ENCODE assay signal across 8 cellular contexts in the genomic region with DNA sequence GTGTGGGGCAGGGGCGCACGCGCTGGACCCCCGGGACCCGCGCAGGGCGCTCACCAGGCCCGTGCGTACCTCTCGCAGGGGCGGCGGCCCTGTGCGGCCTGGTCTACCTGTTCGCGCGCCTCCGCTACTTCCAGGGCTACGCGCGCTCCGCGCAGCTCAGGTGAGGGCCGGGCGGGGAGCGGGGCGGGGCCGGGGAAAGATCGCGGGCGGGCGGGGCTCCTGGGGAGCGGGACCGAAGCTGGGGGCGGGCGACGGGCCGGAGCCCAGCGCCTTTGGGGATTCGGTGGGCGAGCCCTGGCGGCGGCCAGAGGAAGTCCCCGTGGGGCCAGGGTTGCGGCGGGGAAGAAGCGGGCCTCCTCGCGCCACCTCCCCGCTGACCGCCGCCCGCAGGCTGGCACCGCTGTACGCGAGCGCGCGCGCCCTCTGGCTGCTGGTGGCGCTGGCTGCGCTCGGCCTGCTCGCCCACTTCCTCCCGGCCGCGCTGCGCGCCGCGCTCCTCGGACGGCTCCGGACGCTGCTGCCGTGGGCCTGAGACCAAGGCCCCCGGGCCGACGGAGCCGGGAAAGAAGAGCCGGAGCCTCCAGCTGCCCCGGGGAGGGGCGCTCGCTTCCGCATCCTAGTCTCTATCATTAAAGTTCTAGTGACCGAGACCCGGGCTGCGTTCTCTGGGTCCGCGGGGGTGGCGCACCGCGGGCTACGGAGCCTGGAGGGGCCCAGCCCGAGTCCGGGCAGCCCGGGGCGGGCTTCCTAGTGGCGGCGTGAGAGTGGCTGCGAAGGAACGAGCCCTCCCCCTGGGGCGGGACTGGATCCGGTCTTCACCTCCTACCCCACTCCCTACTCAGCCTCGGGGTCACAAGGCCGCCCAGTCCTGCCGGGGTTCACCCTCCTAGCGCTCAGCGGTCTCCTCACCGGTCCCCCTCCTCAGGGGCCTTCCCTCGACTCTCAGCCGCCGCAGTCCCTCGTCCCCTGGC. TPM values are rescaled to one million over a fixed set of nuclear protein-coding genes. Genes with fewer than 3 reads are reported as not detected.
DNase-seq lines count a peak whose midpoint lies in the region; ATAC-seq and TF ChIP-seq lines count a peak whose summit lies in the region.

No MANE protein-coding gene starts in this region.

- peak overlapping the region; percentile 26 for H3K4me3 ChIP-seq in mucosa of descending colon

- TF ChIP-seq CTCF in mucosa of descending colon (IDR thresholded peaks at IDR 0.05), result peak; percentile 87

- peaks cover 46% of the 10 kb centered on the region for H3K4me1 Mint-ChIP-seq in stimulated activated naive CD8-positive, alpha-beta T cell treated with anti-CD3 and anti-CD28 coated beads, Interleukin-15, amount 100 ng/mL, for 72 hours

- intact Hi-C loops in mucosa of descending colon (cut with DNase I, micrococcal nuclease), result no loop called here

- H3K4me1 ChIP-seq in mucosa of descending colon (ENCODE audit: low read depth), result peaks cover 26% of the 10 kb centered on the region

- peak; percentile 86 for DNase-seq in DMS 273 (lab: John Stamatoyannopoulos, UW; ENCODE audit: unreplicated experiment)
- peak; percentile 86 for DNase-seq in NOMO-1 treated with DMSO at 0.1 percent for 48 hours (lab: John Stamatoyannopoulos, UW; ENCODE audit: unreplicated experiment)
- peak; percentile 71 for DNase-seq in activated T-cell treated with anti-CD3 and anti-CD28 coated beads for 48 hours (ENCODE audit: low read depth)
- peak; percentile 84 to 89 for DNase-seq in erythroblast (lab: John Stamatoyannopoulos, UW)
- peak; percentile 86 to 91 (median 89) for DNase-seq in mucosa of descending colon
- DNase-seq in stimulated activated naive CD8-positive, alpha-beta T cell treated with anti-CD3 and anti-CD28 coated beads, Interleukin-15, amount 100 ng/mL, for 72 hours, result peak; percentile 77 to 80

- peaks cover 15% of the 10 kb centered on the region for H3K36me3 ChIP-seq in mucosa of descending colon (ENCODE audit: low read depth)

- H3K4me3 Mint-ChIP-seq in stimulated activated naive CD8-positive, alpha-beta T cell treated with anti-CD3 and anti-CD28 coated beads, Interleukin-15, amount 100 ng/mL, for 72 hours, result peak overlapping the region; percentile 71 to 73

- ATAC-seq in GM19397 (IDR thresholded peaks at IDR 0.05; ENCODE audit: unreplicated experiment) (peak; percentile 79), HG03460 (IDR thresholded peaks at IDR 0.05; ENCODE audit: unreplicated experiment) (peak; percentile 58), mucosa of descending colon (peak; percentile 86)
- peak; percentile 75 for ATAC-seq in stimulated activated naive CD8-positive, alpha-beta T cell treated with anti-CD3 and anti-CD28 coated beads, Interleukin-15, amount 100 ng/mL, for 72 hours

- no peaks in the 10 kb centered on the region for H3K9me3 Mint-ChIP-seq in stimulated activated naive CD8-positive, alpha-beta T cell treated with anti-CD3 and anti-CD28 coated beads, Interleukin-15, amount 100 ng/mL, for 72 hours

- no peaks in the 10 kb centered on the region for H3K27me3 Mint-ChIP-seq in stimulated activated naive CD8-positive, alpha-beta T cell treated with anti-CD3 and anti-CD28 coated beads, Interleukin-15, amount 100 ng/mL, for 72 hours

- no peak for TF ChIP-seq POLR2A in erythroblast (IDR thresholded peaks at IDR 0.05; ENCODE audit: low read length)

- no peak overlapping the region for H3K27ac Mint-ChIP-seq in stimulated activated naive CD8-positive, alpha-beta T cell treated with anti-CD3 and anti-CD28 coated beads, Interleukin-15, amount 100 ng/mL, for 72 hours

- H3K9me3 ChIP-seq in mucosa of descending colon, result no peaks in the 10 kb centered on the region

RNA-seq across cellular contexts. Expression of a gene that starts 2.4 kb away (rescaled TPM):
- total RNA-seq in mucosa of descending colon, result 10 to 100 TPM in 1 of 3 donors, 1 to 10 TPM in 2; 3.0 to 10.4 (median 7.0) TPM

RNA-seq across cellular contexts. Expression of a gene that starts 10.5 kb away (rescaled TPM):
- total RNA-seq in mucosa of descending colon, result 100 to 1,000 TPM; 274 to 623 (median 476) TPM

RNA-seq across cellular contexts. Expression of a gene that starts 24.6 kb away (rescaled TPM):
- 100 to 1,000 TPM; 302 to 348 (median 321) TPM for total RNA-seq in mucosa of descending colon

Comparison
In these comparisons a context has a peak if more than half of its experiments do, and no peak if none do; other contexts are left out.
1. Peak in every context shown above with its lines: DNase-seq, ATAC-seq and H3K4me3 ChIP-seq.